8 cellular contexts compared by ENCODE assay signal in genomic region chr1:120558303-120559060, GRCh38.
DNase-seq lines count a peak whose midpoint lies in the region; ATAC-seq, FAIRE-seq and TF ChIP-seq lines count a peak whose summit lies in the region.
"Not testable (repeated sequence)": the region's sequence is repeated elsewhere in the genome, so short reads cannot be mapped to it uniquely, and the experiment has no call there.

No MANE protein-coding gene starts in this region.

- not testable (repeated sequence) for H3K36me3 ChIP-seq in BE2C; HepG2 (replicated peaks in 1 of 2; ENCODE audit: control insufficient read depth in 1 of 2, insufficient read depth in 2 of 2, low read length in 2 of 2)

- not testable (repeated sequence) for H3K4me1 Mint-ChIP-seq in activated CD8-positive, alpha-beta T cell treated with anti-CD3 and anti-CD28 coated beads, Interleukin-2, amount 10 ng/mL, durations not matched to agents 7 days and 5 days (ENCODE audit: low read depth)

- peak overlapping the region; percentile 49; the same call in 1 of the 2 replicates for H3K4me2 ChIP-seq in HepG2 (ENCODE audit: low read depth, low read length)

- not testable (repeated sequence) for H2AFZ ChIP-seq in HepG2 (ENCODE audit: low read length)

- H3K4me3 Mint-ChIP-seq in activated CD8-positive, alpha-beta T cell treated with anti-CD3 and anti-CD28 coated beads, Interleukin-2, amount 10 ng/mL, durations not matched to agents 7 days and 5 days: peak overlapping the region; percentile 72

- H4K20me1 ChIP-seq in HepG2 (ENCODE audit: insufficient read depth, low read length): not testable (repeated sequence)

- peak overlapping the region; percentile 72 for H3K27ac Mint-ChIP-seq in activated CD8-positive, alpha-beta T cell treated with anti-CD3 and anti-CD28 coated beads, Interleukin-2, amount 10 ng/mL, durations not matched to agents 7 days and 5 days

- H3K27ac ChIP-seq in dorsolateral prefrontal cortex (peak overlapping the region in 46 of 59 donors; percentile 7 to 94 (median 78)), HepG2 (ENCODE audit: extremely low read length, insufficient read depth, low read length) (peak overlapping the region; percentile 64)

- BruUV-seq in HepG2 (replicated peaks; lab: Mats Ljungman, UMichigan): not testable (repeated sequence)

- peak; percentile 24 to 44; a peak in 2 of 4 replicates for TF ChIP-seq POLR2A in HepG2 (IDR thresholded peaks at IDR 0.05; ENCODE audit: insufficient read depth in 1 of 2, low read depth in 2 of 2, low read length in 2 of 2)

- H3K27me3 Mint-ChIP-seq in activated CD8-positive, alpha-beta T cell treated with anti-CD3 and anti-CD28 coated beads, Interleukin-2, amount 10 ng/mL, durations not matched to agents 7 days and 5 days (ENCODE audit: low read depth): not testable (repeated sequence)

- CTCF ChIA-PET in activated CD8-positive, alpha-beta T cell treated with anti-CD3 and anti-CD28 coated beads, Interleukin-2, amount 10 ng/mL, durations not matched to agents 7 days and 5 days (lab: Charles Lee); HepG2 (lab: Yijun Ruan, JAX; ENCODE audit: low intra/inter-chr PET ratio, low total read pairs): not testable (repeated sequence)

- DNase-seq in BE2C (peak; percentile 86), NCI-H748 (lab: John Stamatoyannopoulos, UW; ENCODE audit: unreplicated experiment) (peak; percentile 70), dorsolateral prefrontal cortex (peak in 9 of 10 donors; percentile 46 to 79 (median 52)), HepG2 (ENCODE audit: low spot score) (peak; percentile 24)
- DNase-seq in activated CD8-positive, alpha-beta T cell treated with anti-CD3 and anti-CD28 coated beads, Interleukin-2, amount 10 ng/mL, durations not matched to agents 7 days and 5 days: peak; percentile 76
- DNase-seq in stimulated activated CD4-positive, alpha-beta T cell treated with anti-CD3 and anti-CD28 coated beads, Interleukin-15, amount 100 ng/mL, for 24 hours: peak; percentile 59

- H3K4me1 ChIP-seq in BE2C; HepG2 (ENCODE audit: insufficient read depth, low read length): not testable (repeated sequence)

- H3K4me3 ChIP-seq in BE2C (ENCODE audit: low read depth, low read length) (peak overlapping the region; percentile 58), dorsolateral prefrontal cortex (peak overlapping the region in 58 of 59 donors; percentile 23 to 75 (median 58)), HepG2 (replicated peaks in 1 of 3; ENCODE audit: insufficient read depth in 1 of 3, low read depth in 2 of 3, low read length in 3 of 3) (peak overlapping the region; percentile 60 to 73 (median 68); a peak in 5 of 6 replicates)

- H3K9ac ChIP-seq in HepG2 (ENCODE audit: insufficient read depth, low read depth, low read length): peak overlapping the region; percentile 54; the same call in 1 of the 2 replicates

- intact Hi-C loops in dorsolateral prefrontal cortex (cut with DNase I); HepG2 (cut with micrococcal nuclease; ENCODE audit: unreplicated experiment): not testable (repeated sequence)

- TF ChIP-seq CTCF in BE2C (IDR thresholded peaks at IDR 0.05; ENCODE audit: low read depth, low read length); dorsolateral prefrontal cortex (IDR thresholded peaks at IDR 0.05 in 54 of 56, conservative IDR thresholded peaks at IDR 0.05 in 2 of 56; ENCODE audit: low read depth in 1 of 56, partially characterized antibody in 56 of 56): not testable (repeated sequence)
- TF ChIP-seq CTCF in HepG2 (CRISPR knock-in tag; IDR thresholded peaks at IDR 0.05): peak; percentile 45

- not testable (repeated sequence) for FAIRE-seq in HepG2 (lab: Jason Lieb, UNC)

- H3K9me3 ChIP-seq in BE2C; HepG2 (ENCODE audit: low read length): not testable (repeated sequence)

- in situ Hi-C loops in HepG2 (cut with HindIII; ENCODE audit: extremely low pct_ligation_motif_present, low pct_unique_long_range_greater_than_20kb): not testable (repeated sequence)

- POLR2A ChIA-PET in activated CD8-positive, alpha-beta T cell treated with anti-CD3 and anti-CD28 coated beads, Interleukin-2, amount 10 ng/mL, durations not matched to agents 7 days and 5 days (lab: Charles Lee); HepG2 (lab: Yijun Ruan, JAX): not testable (repeated sequence)

- H3K36me3 Mint-ChIP-seq in activated CD8-positive, alpha-beta T cell treated with anti-CD3 and anti-CD28 coated beads, Interleukin-2, amount 10 ng/mL, durations not matched to agents 7 days and 5 days (ENCODE audit: low read depth): not testable (repeated sequence)

- H3K79me2 ChIP-seq in HepG2 (ENCODE audit: insufficient read depth, low read length): not testable (repeated sequence)

- ATAC-seq in GM19463 (IDR thresholded peaks at IDR 0.05; ENCODE audit: unreplicated experiment) (peak; percentile 78), HG03439 (IDR thresholded peaks at IDR 0.05; ENCODE audit: unreplicated experiment) (peak; percentile 89), HepG2 (peak; percentile 94)
- ATAC-seq in activated CD8-positive, alpha-beta T cell treated with anti-CD3 and anti-CD28 coated beads, Interleukin-2, amount 10 ng/mL, durations not matched to agents 7 days and 5 days: peak; percentile 91

- no CpG with 5 or more reads among the region's 72 CpGs for WGBS in HepG2 (ENCODE audit: low lambda C conversion rate)

- not testable (repeated sequence) for H3K9me3 Mint-ChIP-seq in activated CD8-positive, alpha-beta T cell treated with anti-CD3 and anti-CD28 coated beads, Interleukin-2, amount 10 ng/mL, durations not matched to agents 7 days and 5 days (ENCODE audit: insufficient read depth)

- not testable (repeated sequence) for TF ChIP-seq RAD21 in HepG2 (CRISPR knock-in tag; IDR thresholded peaks at IDR 0.05)

- not testable (repeated sequence) for H3K27me3 ChIP-seq in BE2C; dorsolateral prefrontal cortex; HepG2 (ENCODE audit: control insufficient read depth in 1 of 2, insufficient read depth in 2 of 2, low read length in 2 of 2)

- not testable (repeated sequence) for TF ChIP-seq EP300 in HepG2 (IDR thresholded peaks at IDR 0.05; ENCODE audit: low read depth in 2 of 2, low read length in 2 of 2); HepG2 (CRISPR knock-in tag; IDR thresholded peaks at IDR 0.05; ENCODE audit: borderline replicate concordance)

TF ChIP-seq in HepG2, 621 proteins besides CTCF, POLR2A, EP300 and RAD21 (continues in another document):
- TF ChIP-seq SIX4 (CRISPR knock-in tag; IDR thresholded peaks at IDR 0.05): peak; percentile 95
- peak; percentile 58 for TF ChIP-seq ZNF687 (CRISPR knock-in tag; IDR thresholded peaks at IDR 0.05)
- peak; percentile 54; the same call in 1 of the 2 replicates for TF ChIP-seq KMT2B (CRISPR knock-in tag; IDR thresholded peaks at IDR 0.05)
- TF ChIP-seq ZBTB26 (CRISPR knock-in tag; IDR thresholded peaks at IDR 0.05; ENCODE audit: borderline replicate concordance): 0 out of 2 replicates have a peak, but pooled peaks have one; percentile 27
- peak; percentile 24; the same call in 1 of the 2 replicates for TF ChIP-seq KDM2A (CRISPR knock-in tag; IDR thresholded peaks at IDR 0.05; ENCODE audit: borderline replicate concordance, low read depth)
- TF ChIP-seq GABPA (IDR thresholded peaks at IDR 0.05; ENCODE audit: low read depth, low read length): not testable (repeated sequence)
- 0 out of 2 replicates have a peak, but pooled peaks have one; percentile 19 for TF ChIP-seq GABPA (CRISPR knock-in tag; IDR thresholded peaks at IDR 0.05; ENCODE audit: low read depth)
- peak; percentile 83 for TF ChIP-seq ZNF121 (CRISPR knock-in tag; IDR thresholded peaks at IDR 0.05)
- peak; percentile 72; the same call in 1 of the 2 replicates for TF ChIP-seq DMAP1 (CRISPR knock-in tag; IDR thresholded peaks at IDR 0.05)
- TF ChIP-seq ZNF263 (CRISPR knock-in tag; IDR thresholded peaks at IDR 0.05): peak; percentile 94
- peak; percentile 92 for TF ChIP-seq THAP11 (CRISPR knock-in tag; IDR thresholded peaks at IDR 0.05)

Comparison
In these comparisons a context has a peak if more than half of its experiments do, and no peak if none do; other contexts are left out.
1. Peak in every context shown above with its lines: DNase-seq, ATAC-seq, H3K4me3 ChIP-seq and H3K27ac ChIP-seq.
2. DNase-seq: peak in every context shown above with its lines; median percentile 86 in BE2C; 76 in activated CD8-positive, alpha-beta T cell treated with anti-CD3 and anti-CD28 coated beads, Interleukin-2, amount 10 ng/mL, durations not matched to agents 7 days and 5 days; 70 in NCI-H748; 59 in stimulated activated CD4-positive, alpha-beta T cell treated with anti-CD3 and anti-CD28 coated beads, Interleukin-15, amount 100 ng/mL, for 24 hours; 52 in dorsolateral prefrontal cortex; 24 in HepG2.